8 cellular contexts compared by ENCODE assay signal in the genomic region with DNA sequence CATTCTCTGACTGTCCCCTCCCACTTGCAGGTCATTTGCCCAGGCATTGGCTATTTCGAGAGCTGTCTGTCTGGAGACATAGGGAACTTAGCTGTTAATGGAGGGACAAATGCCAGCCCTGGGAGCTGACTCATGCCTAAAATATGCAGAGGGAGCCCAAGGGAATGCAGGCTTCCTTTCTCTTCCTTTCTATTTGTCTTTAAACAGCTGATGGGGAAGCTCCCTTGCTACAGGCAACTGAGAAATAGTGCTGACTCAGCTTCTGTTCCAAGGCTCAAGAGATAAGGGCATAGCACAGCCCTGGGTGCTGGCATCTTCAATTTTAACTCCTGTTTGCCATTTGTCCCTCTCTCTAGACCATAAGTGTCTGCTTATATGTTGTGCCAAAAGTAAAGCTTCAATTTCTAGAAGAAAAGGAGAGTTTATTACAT.
A peak's percentile ranks its signal among the peaks of the same experiment; 100 is the strongest.
DNase-seq lines count a peak whose midpoint lies in the region; ATAC-seq, FAIRE-seq and TF ChIP-seq lines count a peak whose summit lies in the region.

No MANE protein-coding gene starts in this region.

- no peaks in the 10 kb centered on the region for H3K36me3 Mint-ChIP-seq in WTC11

- H3K4me3 ChIP-seq in retinal pigment epithelial cell (ENCODE audit: low read length): no peak overlapping the region
- no peak overlapping the region for H3K4me3 ChIP-seq in spleen

- H3K4me1 ChIP-seq in spleen: peaks cover 0 to 27% (median 13%) of the 10 kb centered on the region in 6 donors

- H3K27me3 Mint-ChIP-seq in WTC11 (ENCODE audit: low read depth): no peaks in the 10 kb centered on the region; the same call in 1 of the 2 replicates

- WGBS in spleen, 5 donors: 28 to 49% (median 40%) methylated on average over 1 of the region's 1 CpG

- H3K27ac ChIP-seq in spleen: peak overlapping the region in 2 of 8 donors; percentile 11 to 45

- in situ Hi-C loops in ACHN (cut with HindIII; ENCODE audit: low pct_ligation_motif_present, low pct_unique_long_range_greater_than_20kb, low sequenced_read_pairs): no loop called here

- TF ChIP-seq POLR2A in spleen (IDR thresholded peaks at IDR 0.05): no peak

- intact Hi-C loops in left ventricle myocardium superior (cut with micrococcal nuclease) (loop anchor here (5.0 to 10.0 kb wide), 2 partner anchors 165 to 443 kb away; no protein-coding TSS in a partner anchor), spleen (cut with DNase I; ENCODE audit: low total_unique reads) (loop anchor here (10.0 kb wide), 1 partner anchor 1115 kb away; no protein-coding TSS in a partner anchor)

- DNase-seq in ACHN (peak; percentile 99), HTR-8/SVneo (ENCODE audit: insufficient read length, low spot score) (peak; percentile 94), WTC11 (ENCODE audit: low spot score) (peak; percentile 84), left ventricle myocardium superior (peak; percentile 72), retinal pigment epithelial cell (ENCODE audit: low read depth) (peak; percentile 91), spleen (no peak), NAMALWA (ENCODE audit: low spot score) (no peak), NCI-H1092 treated with DMSO at 0.1 percent for 48 hours (lab: John Stamatoyannopoulos, UW) (no peak)

- FAIRE-seq in HTR-8/SVneo (lab: Jason Lieb, UNC): peak; percentile 89

- peaks cover 51% of the 10 kb centered on the region for H3K4me1 Mint-ChIP-seq in WTC11

- H3K4me3 Mint-ChIP-seq in WTC11: no peak overlapping the region

- no peaks in the 10 kb centered on the region for H3K36me3 ChIP-seq in spleen

- H3K27ac Mint-ChIP-seq in WTC11: peak overlapping the region; percentile 92

- ATAC-seq in WTC11: peak; percentile 92
- ATAC-seq in left ventricle myocardium superior: peak; percentile 97

- no peaks in the 10 kb centered on the region for H3K9me3 ChIP-seq in spleen

- no peaks in the 10 kb centered on the region for H3K9me3 Mint-ChIP-seq in WTC11

- CTCF ChIA-PET in WTC11 (lab: Charles Lee): interaction anchor here (0.9 to 1.7 kb wide), 5 partner anchors 82 to 252 kb away, joined by 3 to 4 read pairs (median 3); no protein-coding TSS in a partner anchor

- no peaks in the 10 kb centered on the region for H3K27me3 ChIP-seq in spleen (replicated peaks in 1 of 7)

- TF ChIP-seq CTCF in WTC11 (IDR thresholded peaks at IDR 0.05) (no peak), retinal pigment epithelial cell (conservative IDR thresholded peaks at IDR 0.05; ENCODE audit: low read depth, low read length) (no peak), spleen (IDR thresholded peaks at IDR 0.05 in 8 of 11, conservative IDR thresholded peaks at IDR 0.05 in 3 of 11) (no peak)

- POLR2A ChIA-PET in WTC11 (lab: Charles Lee): interaction anchor here (0.6 to 1.4 kb wide), 3 partner anchors 83 to 111 kb away, joined by 3 to 7 read pairs (median 4); partner anchors contain the start of gene C1GALT1

TF ChIP-seq in WTC11, 78 proteins besides CTCF, POLR2A, EP300 and RAD21:
- peak; percentile 35; the same call in 1 of the 2 replicates for TF ChIP-seq TEAD4 (CRISPR knock-in tag; IDR thresholded peaks at IDR 0.05)
- TF ChIP-seq MXD4 (CRISPR knock-in tag; IDR thresholded peaks at IDR 0.05; ENCODE audit: borderline replicate concordance): no peak
- TF ChIP-seq SMAD4 (CRISPR knock-in tag; IDR thresholded peaks at IDR 0.05): no peak
- TF ChIP-seq ETV6 (CRISPR knock-in tag; IDR thresholded peaks at IDR 0.05): peak; percentile 26; the same call in 1 of the 2 replicates
- 0 out of 2 replicates have a peak, but pooled peaks have one; percentile 55 for TF ChIP-seq ZNF232 (CRISPR knock-in tag; IDR thresholded peaks at IDR 0.05)
- peak; percentile 66; the same call in 1 of the 2 replicates for TF ChIP-seq FOXK1 (CRISPR knock-in tag; IDR thresholded peaks at IDR 0.05)
- peak; percentile 95 for TF ChIP-seq NFE2L1 (CRISPR knock-in tag; IDR thresholded peaks at IDR 0.05)
- peak; percentile 97; the same call in 1 of the 2 replicates for TF ChIP-seq TEAD1 (CRISPR knock-in tag; IDR thresholded peaks at IDR 0.05)
- peak; percentile 51 for TF ChIP-seq SP1 (CRISPR knock-in tag; conservative IDR thresholded peaks at IDR 0.05)

Comparison
In these comparisons a context has a peak if more than half of its experiments do, and no peak if none do; other contexts are left out.
1. DNase-seq: peak in ACHN (single experiment), HTR-8/SVneo (single experiment), WTC11 (single experiment), left ventricle myocardium superior (single experiment) and retinal pigment epithelial cell (single experiment); none in spleen (single experiment), NAMALWA (single experiment) and NCI-H1092 treated with DMSO at 0.1 percent for 48 hours (single experiment).